In genomic region chr16:74722156-74722555, GRCh38 we compare ENCODE assay signal across 8 cellular contexts. TPM values are rescaled to one million over a fixed set of nuclear protein-coding genes. Genes with fewer than 3 reads are reported as not detected.
"Had no signal": no experiment of that assay in that cellular context is flagged by ENCODE, and none has a peak within 500 bp of the region (broad histone marks: within the 10 kb centered on the region; RNA-seq: fewer than 3 reads in every experiment).

No MANE protein-coding gene starts in this region.

RNA-seq across cellular contexts. Expression of gene FA2H, which starts 52.5 kb away (rescaled TPM):
- total RNA-seq: activated CD4-positive, alpha-beta T cell treated with anti-CD3 and anti-CD28 coated beads, Interleukin-2, amount 10 ng/mL, durations not matched to agents 24 days and 14 days; activated CD8-positive, alpha-beta memory T cell treated with anti-CD3 and anti-CD28 coated beads for 36 hours; activated CD8-positive, alpha-beta T cell treated with anti-CD3 and anti-CD28 coated beads for 36 hours; activated naive CD4-positive, alpha-beta T cell treated with anti-CD3 and anti-CD28 coated beads, Interleukin-2, amount 50 U/mL, for 72 hours; activated naive CD8-positive, alpha-beta T cell treated with anti-CD3 and anti-CD28 coated beads for 36 hours; activated T-cell treated with anti-CD3 and anti-CD28 coated beads, Interleukin-2, amount 50 U/mL, for 72 hours; activated T-helper 1 cell treated with anti-CD3 and anti-CD28 coated beads, Interleukin-12 subunit alpha, Interleukin-12 subunit beta, Interleukin-2, Interleukin-4 antibody, amounts not matched to agents 30 ng/mL and 10 ng/mL and 1 ng/mL, durations not matched to agents 14 hours and 24 hours and 36 hours; ascending aorta had no signal
